In the genomic region with DNA sequence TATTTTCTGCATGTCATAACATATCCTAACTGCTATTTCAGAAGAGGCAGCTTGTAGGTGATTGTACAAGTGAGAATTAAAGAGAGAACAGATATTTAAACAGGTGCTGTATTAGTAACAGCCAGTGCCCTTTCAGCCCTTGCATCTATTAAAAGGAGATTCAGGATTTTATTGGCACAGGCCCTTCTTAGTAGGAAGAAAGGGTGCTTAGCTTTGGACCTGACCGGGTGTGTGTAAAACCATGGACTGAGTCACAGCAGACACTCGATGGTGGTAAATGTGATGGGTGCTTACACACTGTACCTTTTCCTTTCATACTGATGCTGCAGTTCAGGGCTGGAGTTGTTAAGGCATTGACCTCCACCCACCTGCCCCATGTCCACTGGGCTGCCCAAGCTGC, we compare ENCODE assay signal across 13 cellular contexts. TPM values are rescaled to one million over a fixed set of nuclear protein-coding genes. Genes with fewer than 3 reads are reported as not detected.
DNase-seq lines count a peak whose midpoint lies in the region; TF ChIP-seq lines count a peak whose summit lies in the region.
"Had no signal": no experiment of that assay in that cellular context is flagged by ENCODE, and none has a peak within 500 bp of the region (broad histone marks: within the 10 kb centered on the region; RNA-seq: fewer than 3 reads in every experiment).

No MANE protein-coding gene starts in this region.

- no peaks in the 10 kb centered on the region for H3K9me2 ChIP-seq in MM.1S (replicated peaks; ENCODE audit: insufficient read depth, low read length)

- H3K4me3 ChIP-seq in MG63 (no peak overlapping the region), mammary epithelial cell (replicated peaks in 1 of 3; ENCODE audit: insufficient read depth in 1 of 3, low read depth in 2 of 3, low read length in 3 of 3) (no peak overlapping the region), rectal smooth muscle tissue (ENCODE audit: low read length) (no peak overlapping the region), MM.1S (ENCODE audit: low read length) (no peak overlapping the region)
- H3K4me3 ChIP-seq: cardiac muscle cell had no signal

- peak overlapping the region; percentile 16 for H3K4me2 ChIP-seq in mammary epithelial cell (ENCODE audit: insufficient read depth, low read depth, low read length)
- no peak overlapping the region for H3K4me2 ChIP-seq in MM.1S (ENCODE audit: low read depth, low read length)

- in situ Hi-C loops in mammary epithelial cell (cut with MboI; ENCODE audit: low sequenced_read_pairs in 2 of 2): no loop called here

- H3K27me3 ChIP-seq in MG63 (no peaks in the 10 kb centered on the region), mammary epithelial cell (ENCODE audit: insufficient read depth, low read length) (no peaks in the 10 kb centered on the region), rectal smooth muscle tissue (ENCODE audit: control insufficient read depth, insufficient read depth, low read length) (no peaks in the 10 kb centered on the region), MM.1S (replicated peaks; ENCODE audit: insufficient read depth, low read length) (no peaks in the 10 kb centered on the region)
- H3K27me3 ChIP-seq: cardiac muscle cell had no signal

- peak; percentile 17 for DNase-seq in MG63
- DNase-seq in NCI-H446 treated with DMSO at 0.1 percent for 48 hours (lab: John Stamatoyannopoulos, UW): peak; percentile 45
- DNase-seq in mammary epithelial cell: peak; percentile 65
- no peak for DNase-seq in MM.1S
- no peak for DNase-seq in activated CD8-positive, alpha-beta memory T cell treated with anti-CD3 and anti-CD28 coated beads, Interleukin-2, amount 50 U/mL, for 48 hours
- no peak for DNase-seq in OCI-M1 (lab: John Stamatoyannopoulos, UW)
- DNase-seq: activated CD4-positive, alpha-beta T cell treated with anti-CD3 and anti-CD28 coated beads, Interleukin-2, amount 10 ng/mL, durations not matched to agents 24 days and 14 days; GDM1; hippocampal formation; KG1; T-helper 1 cell had no signal

- H3K27ac ChIP-seq in mammary epithelial cell (ENCODE audit: insufficient read depth, low read depth, low read length) (peak overlapping the region; percentile 21), rectal smooth muscle tissue (ENCODE audit: low read depth, low read length) (peak overlapping the region; percentile 61), MM.1S (ENCODE audit: low read length) (no peak overlapping the region)
- H3K27ac ChIP-seq: cardiac muscle cell had no signal

- H4K20me1 ChIP-seq in mammary epithelial cell (ENCODE audit: insufficient read depth, low read length): no peaks in the 10 kb centered on the region
- H4K20me1 ChIP-seq in MM.1S (ENCODE audit: insufficient read depth, low read length): no peaks in the 10 kb centered on the region

- TF ChIP-seq CTCF in mammary epithelial cell (conservative IDR thresholded peaks at IDR 0.05 in 1 of 2, IDR thresholded peaks at IDR 0.05 in 1 of 2; ENCODE audit: extremely low read depth in 1 of 2, insufficient read depth in 1 of 2, low read depth in 1 of 2, low read length in 2 of 2): no peak
- TF ChIP-seq CTCF in MM.1S (IDR thresholded peaks at IDR 0.05; ENCODE audit: low read length): no peak

- no peaks in the 10 kb centered on the region for H3F3A ChIP-seq in MM.1S (ENCODE audit: insufficient read depth, low read length)

- H2AFZ ChIP-seq in mammary epithelial cell (ENCODE audit: low read depth, low read length) (no peak overlapping the region), MM.1S (ENCODE audit: low read length) (no peak overlapping the region)

- H3K9me3 ChIP-seq in MG63: no peaks in the 10 kb centered on the region
- H3K9me3 ChIP-seq in mammary epithelial cell (replicated peaks; ENCODE audit: insufficient read depth, low read length): no peaks in the 10 kb centered on the region
- no peaks in the 10 kb centered on the region for H3K9me3 ChIP-seq in MM.1S (replicated peaks; ENCODE audit: insufficient read depth, low read length)

- H3K4me1 ChIP-seq in mammary epithelial cell (ENCODE audit: insufficient read depth, low read length) (peaks cover 46% of the 10 kb centered on the region), rectal smooth muscle tissue (ENCODE audit: control insufficient read depth, insufficient read depth, low read length) (peaks cover 24% of the 10 kb centered on the region), MM.1S (ENCODE audit: low read length) (no peaks in the 10 kb centered on the region)

- H3K9ac ChIP-seq in mammary epithelial cell (ENCODE audit: insufficient read depth, low read length) (no peak overlapping the region), rectal smooth muscle tissue (ENCODE audit: low read length) (no peak overlapping the region), MM.1S (ENCODE audit: low read length) (no peak overlapping the region)

- no CpG with 5 or more reads among the region's 2 CpGs for WGBS in mammary epithelial cell (ENCODE audit: low coverage, missing lambda C conversion rate)

- H3K79me2 ChIP-seq in mammary epithelial cell (ENCODE audit: insufficient read depth, low read length): peaks cover 7% of the 10 kb centered on the region
- no peaks in the 10 kb centered on the region for H3K79me2 ChIP-seq in MM.1S (ENCODE audit: low read length)

- no TSS peak for BruUV-seq in mammary epithelial cell (replicated peaks; lab: Mats Ljungman, UMichigan)

- H3K36me3 ChIP-seq in MG63 (no peaks in the 10 kb centered on the region), mammary epithelial cell (ENCODE audit: insufficient read depth, low read length) (peaks cover 2% of the 10 kb centered on the region), rectal smooth muscle tissue (ENCODE audit: control insufficient read depth, insufficient read depth, low read length) (no peaks in the 10 kb centered on the region), MM.1S (replicated peaks; ENCODE audit: insufficient read depth, low read length) (no peaks in the 10 kb centered on the region)

- dilution Hi-C loops in mammary epithelial cell (cut with HindIII; ENCODE audit: low sequenced_read_pairs): no loop called here

- intact Hi-C loops in mammary epithelial cell (cut with micrococcal nuclease): loop anchor here (5.0 kb wide), 1 partner anchor 63 kb away; no protein-coding TSS in a partner anchor

- CTCF ChIA-PET in mammary epithelial cell (lab: Charles Lee; ENCODE audit: low non-redundant PET): no interaction called here

RNA-seq across cellular contexts. Expression of a gene that starts 12.7 kb away (rescaled TPM):
- total RNA-seq in MG63 (2014; rRNA removed; shearing (Covaris generic); ENCODE audit: low replicate concordance): 0.35 and 0.63 TPM in 2 replicates
- 1 to 10 TPM in 1 of 2 donors, under 1 TPM in 1; 0.50 to 1.1 TPM for total RNA-seq in mammary epithelial cell
- polyA plus RNA-seq in mammary epithelial cell: 0.15 TPM
- polyA minus RNA-seq in mammary epithelial cell: 2.0 TPM

Comparison
In these comparisons a context has a peak if more than half of its experiments do, and no peak if none do; other contexts are left out.
1. DNase-seq: peak in MG63 (single experiment), NCI-H446 treated with DMSO at 0.1 percent for 48 hours (single experiment) and mammary epithelial cell (single experiment); none in MM.1S (single experiment), activated CD8-positive, alpha-beta memory T cell treated with anti-CD3 and anti-CD28 coated beads, Interleukin-2, amount 50 U/mL, for 48 hours (single experiment) and OCI-M1 (single experiment).